7 cellular contexts compared by ENCODE assay signal in the genomic region with DNA sequence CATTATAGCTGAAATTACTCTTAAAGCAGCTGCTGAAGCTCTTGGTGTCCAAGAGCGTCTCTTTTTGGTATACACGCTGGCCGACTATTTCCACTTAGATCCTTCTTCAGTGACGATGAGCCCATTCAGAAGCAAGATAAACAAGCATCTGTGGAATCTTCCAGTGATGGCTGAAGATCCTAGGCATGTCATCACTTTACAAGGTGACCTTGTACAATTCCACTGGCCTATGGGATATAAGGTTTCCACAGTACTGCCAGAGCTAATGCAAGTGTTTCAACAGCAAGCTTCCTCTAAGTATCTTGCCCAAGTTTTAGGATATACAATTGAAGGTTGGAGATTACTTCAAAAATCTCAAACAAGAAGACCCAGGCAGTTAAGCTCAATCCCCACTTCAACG.
"Had no signal": no experiment of that assay in that cellular context is flagged by ENCODE, and none has a peak within 500 bp of the region (broad histone marks: within the 10 kb centered on the region; RNA-seq: fewer than 3 reads in every experiment).

No MANE protein-coding gene starts in this region.

- H3K4me1 Mint-ChIP-seq: IgD-negative memory B cell had no signal

- ATAC-seq: HepG2, K562 had no signal

- H3K27me3 Mint-ChIP-seq: IgD-negative memory B cell had no signal

- H3K9me3 Mint-ChIP-seq: IgD-negative memory B cell had no signal

- H3K4me3 Mint-ChIP-seq: IgD-negative memory B cell had no signal

- H3K4me3 ChIP-seq: K562 had no signal

- DNase-seq: IMR-90, KBM-7, KG1 had no signal

- H3K27ac Mint-ChIP-seq: IgD-negative memory B cell had no signal

- H3K27ac ChIP-seq: HL-60 had no signal

- H3K36me3 Mint-ChIP-seq: IgD-negative memory B cell had no signal
